Comparison of ENCODE assay signal across 15 cellular contexts in the genomic region with DNA sequence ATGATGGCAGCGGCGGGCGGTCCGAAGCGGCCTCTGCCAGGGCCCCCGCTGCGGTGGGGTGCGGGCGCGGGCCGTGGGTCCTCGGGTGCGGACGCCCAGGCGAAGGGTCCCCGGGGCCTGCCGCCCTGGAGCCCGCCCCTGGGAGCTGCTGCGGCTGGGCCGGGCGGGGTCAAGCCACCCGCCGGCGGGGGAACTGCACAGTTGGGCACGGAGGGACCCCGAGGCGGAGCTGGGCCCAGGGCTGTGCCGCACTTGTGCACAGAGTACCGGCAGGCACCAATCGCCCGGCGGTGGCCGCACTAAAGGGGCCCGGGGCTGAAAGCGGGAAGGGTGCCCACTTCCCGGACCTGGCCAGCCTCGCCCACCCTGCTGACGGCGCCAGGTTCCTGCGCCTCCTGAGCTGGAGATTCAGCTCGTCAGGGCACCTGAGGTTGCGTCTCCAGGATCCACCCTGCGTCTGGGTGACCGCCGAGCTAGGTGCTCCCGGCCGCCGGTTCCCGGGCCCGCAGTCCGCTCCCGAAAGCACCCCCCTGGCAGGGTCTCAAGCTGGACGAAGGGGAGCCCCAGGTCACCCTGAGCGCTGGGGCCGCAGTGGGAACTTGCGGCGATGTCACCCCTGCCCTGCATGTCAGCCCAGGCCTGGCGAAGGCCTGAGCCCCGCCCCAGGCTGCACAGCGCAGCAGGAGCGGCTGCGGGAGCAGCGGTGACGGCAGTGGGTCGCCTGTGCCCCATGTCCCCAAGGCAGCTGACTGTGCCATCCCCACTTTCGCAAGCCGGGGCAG.
"Had no signal": no experiment of that assay in that cellular context is flagged by ENCODE, and none has a peak within 500 bp of the region (broad histone marks: within the 10 kb centered on the region; RNA-seq: fewer than 3 reads in every experiment).

No MANE protein-coding gene starts in this region.

- DNase-seq: activated CD4-positive, CD25-positive, alpha-beta regulatory T cell treated with anti-CD3 and anti-CD28 coated beads, Interleukin-2, amount 50 U/mL, for 72 hours; activated naive CD4-positive, alpha-beta T cell treated with anti-CD3 and anti-CD28 coated beads for 36 hours; esophagus squamous epithelium; hippocampal formation; mammary epithelial cell; naive thymus-derived CD8-positive, alpha-beta T cell; small intestine; stimulated activated CD4-positive, alpha-beta T cell treated with anti-CD3 and anti-CD28 coated beads, Interleukin-4, amount 100 ng/mL, for 24 hours; stimulated activated naive CD4-positive, alpha-beta T cell treated with Interleukin-2 at 50 U/mL for 16 hours; T-cell; T-helper 9 cell had no signal

- H3K36me3 ChIP-seq: ascending aorta, esophagus squamous epithelium, neutrophil, upper lobe of left lung had no signal

- H3K27ac ChIP-seq: ascending aorta, esophagus squamous epithelium, neutrophil, upper lobe of left lung had no signal

- H3K4me3 ChIP-seq: ascending aorta, esophagus squamous epithelium, upper lobe of left lung had no signal

- H3K9me3 ChIP-seq: ascending aorta, esophagus squamous epithelium, neutrophil, upper lobe of left lung had no signal

- H3K4me1 ChIP-seq: ascending aorta, esophagus squamous epithelium, upper lobe of left lung had no signal

- ATAC-seq: activated T-helper 17 cell treated with anti-CD3 and anti-CD28 coated beads, Interleukin-2, amount 50 U/mL, for 72 hours; naive thymus-derived CD8-positive, alpha-beta T cell; T-cell had no signal

- H3K27me3 ChIP-seq: ascending aorta had no signal
